Comparison of ENCODE assay signal across 9 cellular contexts in genomic region chr17:42568341-42569111, GRCh38. TPM values are rescaled to one million over a fixed set of nuclear protein-coding genes. Genes with fewer than 3 reads are reported as not detected.
DNase-seq lines count a peak whose midpoint lies in the region; ATAC-seq and TF ChIP-seq lines count a peak whose summit lies in the region.
"Had no signal": no experiment of that assay in that cellular context is flagged by ENCODE, and none has a peak within 500 bp of the region (broad histone marks: within the 10 kb centered on the region; RNA-seq: fewer than 3 reads in every experiment).

No MANE protein-coding gene starts in this region.

- peak overlapping the region; percentile 54 for H3K27ac Mint-ChIP-seq in activated CD8-positive, alpha-beta memory T cell treated with anti-CD3 and anti-CD28 coated beads, Interleukin-2, amount 10 ng/mL, durations not matched to agents 7 days and 5 days
- peak overlapping the region; percentile 58 for H3K27ac Mint-ChIP-seq in activated CD4-positive, alpha-beta memory T cell treated with anti-CD3 and anti-CD28 coated beads, Interleukin-2, amount 10 ng/mL, durations not matched to agents 7 days and 5 days
- peak overlapping the region in 3 of 6 donors; percentile 71 to 98 (median 74) for H3K27ac Mint-ChIP-seq in immature natural killer cell
- H3K27ac Mint-ChIP-seq in stimulated activated naive B cell treated with anti-CD40 and anti-IgM and Interleukin-4, amounts not matched to agents 10 μg/mL and 1 μg/mL and 100 μg/mL, for 72 hours = peak overlapping the region; percentile 81

- no peak for TF ChIP-seq POLR2A in lower leg skin (IDR thresholded peaks at IDR 0.05)

- TF ChIP-seq CTCF in lower leg skin (IDR thresholded peaks at IDR 0.05) = no peak

- no peak for DNase-seq in activated CD8-positive, alpha-beta memory T cell treated with anti-CD3 and anti-CD28 coated beads, Interleukin-2, amount 10 ng/mL, durations not matched to agents 7 days and 5 days
- no peak for DNase-seq in activated CD8-positive, alpha-beta memory T cell treated with anti-CD3 and anti-CD28 coated beads, Interleukin-2, amount 50 U/mL, for 4 hours
- no peak for DNase-seq in activated CD4-positive, alpha-beta memory T cell treated with anti-CD3 and anti-CD28 coated beads, Interleukin-2, amount 10 ng/mL, durations not matched to agents 7 days and 5 days
- DNase-seq in immature natural killer cell (no peak), lower leg skin (ENCODE audit: low spot score in 2 of 2) (no peak), hepatic stellate cell (ENCODE audit: low spot score) (no peak)
- no peak for DNase-seq in stimulated activated naive B cell treated with anti-CD40 and anti-IgM and Interleukin-4, amounts not matched to agents 10 μg/mL and 1 μg/mL and 100 μg/mL, for 72 hours
- no peak for DNase-seq in effector memory CD4-positive, alpha-beta T cell
- DNase-seq: stimulated activated CD4-positive, alpha-beta T cell treated with anti-CD3 and anti-CD28 coated beads, Interleukin-4, amount 100 ng/mL, for 1 hour had no signal

- peaks cover 14% of the 10 kb centered on the region for H3K4me1 ChIP-seq in effector memory CD4-positive, alpha-beta T cell (ENCODE audit: control insufficient read depth, insufficient read depth, low read length, poor library complexity, severe bottlenecking)

- H3K4me3 ChIP-seq in lower leg skin (ENCODE audit: low read depth, poor library complexity, severe bottlenecking) = no peak overlapping the region
- H3K4me3 ChIP-seq in effector memory CD4-positive, alpha-beta T cell (ENCODE audit: insufficient read depth, low read depth, low read length, poor library complexity, severe bottlenecking) = no peak overlapping the region

- POLR2A ChIA-PET in activated CD4-positive, alpha-beta memory T cell treated with anti-CD3 and anti-CD28 coated beads, Interleukin-2, amount 10 ng/mL, durations not matched to agents 7 days and 5 days (lab: Charles Lee) = interaction anchor here (1.2 to 7.7 kb wide), 3 partner anchors 9 to 32 kb away, joined by 8 to 109 read pairs (median 23); partner anchors contain the start of genes NAGLU and PSMC3IP

- no peaks in the 10 kb centered on the region for H3K9me3 Mint-ChIP-seq in activated CD8-positive, alpha-beta memory T cell treated with anti-CD3 and anti-CD28 coated beads, Interleukin-2, amount 10 ng/mL, durations not matched to agents 7 days and 5 days (ENCODE audit: low read depth)
- no peaks in the 10 kb centered on the region for H3K9me3 Mint-ChIP-seq in activated CD4-positive, alpha-beta memory T cell treated with anti-CD3 and anti-CD28 coated beads, Interleukin-2, amount 10 ng/mL, durations not matched to agents 7 days and 5 days
- no peaks in the 10 kb centered on the region for H3K9me3 Mint-ChIP-seq in immature natural killer cell
- no peaks in the 10 kb centered on the region for H3K9me3 Mint-ChIP-seq in stimulated activated naive B cell treated with anti-CD40 and anti-IgM and Interleukin-4, amounts not matched to agents 10 μg/mL and 1 μg/mL and 100 μg/mL, for 72 hours

- H3K36me3 ChIP-seq in effector memory CD4-positive, alpha-beta T cell (ENCODE audit: control insufficient read depth, insufficient read depth, low read length) = peaks cover 61% of the 10 kb centered on the region

- 87 to 88% methylated on average over 14 of the region's 14 CpGs for WGBS in lower leg skin, 2 donors

- peaks cover 59% of the 10 kb centered on the region for H3K4me1 Mint-ChIP-seq in activated CD8-positive, alpha-beta memory T cell treated with anti-CD3 and anti-CD28 coated beads, Interleukin-2, amount 10 ng/mL, durations not matched to agents 7 days and 5 days
- H3K4me1 Mint-ChIP-seq in activated CD4-positive, alpha-beta memory T cell treated with anti-CD3 and anti-CD28 coated beads, Interleukin-2, amount 10 ng/mL, durations not matched to agents 7 days and 5 days = peaks cover 56% of the 10 kb centered on the region
- H3K4me1 Mint-ChIP-seq in immature natural killer cell = peaks cover 35 to 41% of the 10 kb centered on the region in 2 donors
- H3K4me1 Mint-ChIP-seq in stimulated activated naive B cell treated with anti-CD40 and anti-IgM and Interleukin-4, amounts not matched to agents 10 μg/mL and 1 μg/mL and 100 μg/mL, for 72 hours = peaks cover 31 to 54% of the 10 kb centered on the region in 2 donors

- no peaks in the 10 kb centered on the region for H3K9me3 ChIP-seq in effector memory CD4-positive, alpha-beta T cell (ENCODE audit: control insufficient read depth, low read length)

- CTCF ChIA-PET in activated CD8-positive, alpha-beta memory T cell treated with anti-CD3 and anti-CD28 coated beads, Interleukin-2, amount 10 ng/mL, durations not matched to agents 7 days and 5 days (lab: Charles Lee) = interaction anchor here (1.1 to 6.7 kb wide), 5 partner anchors 9 to 40 kb away, joined by 3 to 62 read pairs (median 5); partner anchors contain the start of gene PSMC3IP
- CTCF ChIA-PET in activated CD4-positive, alpha-beta memory T cell treated with anti-CD3 and anti-CD28 coated beads, Interleukin-2, amount 10 ng/mL, durations not matched to agents 7 days and 5 days (lab: Charles Lee) = interaction anchor here (3.8 kb wide), 1 partner anchor 9 kb away, joined by 37 read pairs; the partner anchor contains the start of gene PSMC3IP

- no peaks in the 10 kb centered on the region for H3K27me3 Mint-ChIP-seq in activated CD8-positive, alpha-beta memory T cell treated with anti-CD3 and anti-CD28 coated beads, Interleukin-2, amount 10 ng/mL, durations not matched to agents 7 days and 5 days
- no peaks in the 10 kb centered on the region for H3K27me3 Mint-ChIP-seq in activated CD4-positive, alpha-beta memory T cell treated with anti-CD3 and anti-CD28 coated beads, Interleukin-2, amount 10 ng/mL, durations not matched to agents 7 days and 5 days
- peaks cover 8 to 17% (median 11%) of the 10 kb centered on the region in 3 donors for H3K27me3 Mint-ChIP-seq in immature natural killer cell (ENCODE audit: low read depth in 3 of 3)
- H3K27me3 Mint-ChIP-seq in stimulated activated naive B cell treated with anti-CD40 and anti-IgM and Interleukin-4, amounts not matched to agents 10 μg/mL and 1 μg/mL and 100 μg/mL, for 72 hours = no peaks in the 10 kb centered on the region

- H3K4me3 Mint-ChIP-seq in activated CD8-positive, alpha-beta memory T cell treated with anti-CD3 and anti-CD28 coated beads, Interleukin-2, amount 10 ng/mL, durations not matched to agents 7 days and 5 days = peak overlapping the region; percentile 94
- H3K4me3 Mint-ChIP-seq in activated CD4-positive, alpha-beta memory T cell treated with anti-CD3 and anti-CD28 coated beads, Interleukin-2, amount 10 ng/mL, durations not matched to agents 7 days and 5 days = peak overlapping the region; percentile 92
- peak overlapping the region; percentile 32 to 98 (median 56) for H3K4me3 Mint-ChIP-seq in immature natural killer cell
- H3K4me3 Mint-ChIP-seq in stimulated activated naive B cell treated with anti-CD40 and anti-IgM and Interleukin-4, amounts not matched to agents 10 μg/mL and 1 μg/mL and 100 μg/mL, for 72 hours = peak overlapping the region; percentile 97 to 98

- ATAC-seq in activated CD8-positive, alpha-beta memory T cell treated with anti-CD3 and anti-CD28 coated beads, Interleukin-2, amount 10 ng/mL, durations not matched to agents 7 days and 5 days = no peak
- no peak for ATAC-seq in stimulated activated naive B cell treated with anti-CD40 and anti-IgM and Interleukin-4, amounts not matched to agents 10 μg/mL and 1 μg/mL and 100 μg/mL, for 72 hours (replicated peaks)

- intact Hi-C loops in lower leg skin (cut with DNase I; ENCODE audit: low total_unique reads) = no loop called here

- H3K36me3 Mint-ChIP-seq in activated CD8-positive, alpha-beta memory T cell treated with anti-CD3 and anti-CD28 coated beads, Interleukin-2, amount 10 ng/mL, durations not matched to agents 7 days and 5 days = peaks cover 54% of the 10 kb centered on the region
- H3K36me3 Mint-ChIP-seq in activated CD4-positive, alpha-beta memory T cell treated with anti-CD3 and anti-CD28 coated beads, Interleukin-2, amount 10 ng/mL, durations not matched to agents 7 days and 5 days (ENCODE audit: low read depth) = peaks cover 70% of the 10 kb centered on the region
- H3K36me3 Mint-ChIP-seq in immature natural killer cell = peaks cover 9 to 28% (median 12%) of the 10 kb centered on the region in 3 donors
- peaks cover 44 to 62% of the 10 kb centered on the region in 2 donors for H3K36me3 Mint-ChIP-seq in stimulated activated naive B cell treated with anti-CD40 and anti-IgM and Interleukin-4, amounts not matched to agents 10 μg/mL and 1 μg/mL and 100 μg/mL, for 72 hours

- H3K27me3 ChIP-seq in effector memory CD4-positive, alpha-beta T cell (replicated peaks; ENCODE audit: control insufficient read depth, insufficient read depth, low read length, poor library complexity, severe bottlenecking) = no peaks in the 10 kb centered on the region

- no peak overlapping the region for H3K27ac ChIP-seq in effector memory CD4-positive, alpha-beta T cell (ENCODE audit: insufficient read depth, low read length, poor library complexity, severe bottlenecking)

RNA-seq across cellular contexts. Expression of gene MLX, which starts 1.6 kb away (rescaled TPM):
- total RNA-seq in activated CD8-positive, alpha-beta memory T cell treated with anti-CD3 and anti-CD28 coated beads, Interleukin-2, amount 10 ng/mL, durations not matched to agents 7 days and 5 days = 10 to 100 TPM; 54.8 to 60.4 TPM
- 10 to 100 TPM; 52.2 to 53.8 TPM for total RNA-seq in activated CD4-positive, alpha-beta memory T cell treated with anti-CD3 and anti-CD28 coated beads, Interleukin-2, amount 10 ng/mL, durations not matched to agents 7 days and 5 days
- polyA plus RNA-seq in immature natural killer cell = 10 to 100 TPM; 25.0 to 41.0 (median 30.5) TPM
- total RNA-seq in lower leg skin = 10 to 100 TPM; 37.8 to 43.2 (median 39.3) TPM

RNA-seq across cellular contexts. Expression of gene COASY, which starts 6.6 kb away (rescaled TPM):
- 100 to 1,000 TPM in 1 of 2 experiments, 10 to 100 TPM in 1; 95.9 to 108 TPM for total RNA-seq in activated CD8-positive, alpha-beta memory T cell treated with anti-CD3 and anti-CD28 coated beads, Interleukin-2, amount 10 ng/mL, durations not matched to agents 7 days and 5 days
- total RNA-seq in activated CD4-positive, alpha-beta memory T cell treated with anti-CD3 and anti-CD28 coated beads, Interleukin-2, amount 10 ng/mL, durations not matched to agents 7 days and 5 days = 10 to 100 TPM; 80.1 to 84.3 TPM
- polyA plus RNA-seq in immature natural killer cell = 100 to 1,000 TPM in 1 of 3 donors, 10 to 100 TPM in 2; 54.1 to 136 (median 72.5) TPM
- 10 to 100 TPM; 32.4 to 49.5 (median 41.7) TPM for total RNA-seq in lower leg skin

RNA-seq across cellular contexts. Expression of gene PSMC3IP, which starts 9.0 kb away (rescaled TPM):
- 10 to 100 TPM; 24.4 to 25.5 TPM for total RNA-seq in activated CD8-positive, alpha-beta memory T cell treated with anti-CD3 and anti-CD28 coated beads, Interleukin-2, amount 10 ng/mL, durations not matched to agents 7 days and 5 days
- 10 to 100 TPM; 14.7 to 16.1 TPM for total RNA-seq in activated CD4-positive, alpha-beta memory T cell treated with anti-CD3 and anti-CD28 coated beads, Interleukin-2, amount 10 ng/mL, durations not matched to agents 7 days and 5 days
- polyA plus RNA-seq in immature natural killer cell = 1 to 10 TPM in 2 of 3 donors, under 1 TPM in 1; 0.91 to 3.0 (median 1.5) TPM
- total RNA-seq in lower leg skin = 1 to 10 TPM in 2 of 4 donors, under 1 TPM in 2; 0.67 to 3.6 (median 1.8) TPM

RNA-seq across cellular contexts. Expression of gene HSD17B1, which starts 15.8 kb away (rescaled TPM):
- 1 to 10 TPM in 1 of 2 experiments, under 1 TPM in 1; 0.70 to 1.1 TPM for total RNA-seq in activated CD8-positive, alpha-beta memory T cell treated with anti-CD3 and anti-CD28 coated beads, Interleukin-2, amount 10 ng/mL, durations not matched to agents 7 days and 5 days
- total RNA-seq in activated CD4-positive, alpha-beta memory T cell treated with anti-CD3 and anti-CD28 coated beads, Interleukin-2, amount 10 ng/mL, durations not matched to agents 7 days and 5 days = under 1 TPM; 0.73 to 0.76 TPM
- polyA plus RNA-seq in immature natural killer cell = 1 to 10 TPM in 1 of 3 donors, under 1 TPM in 1, not detected in 1; 0.99 to 1.9 TPM
- total RNA-seq in lower leg skin = 1 to 10 TPM; 2.3 to 6.6 (median 4.6) TPM

RNA-seq across cellular contexts. Expression of gene NAGLU, which starts 32.5 kb away (rescaled TPM):
- 10 to 100 TPM; 18.2 to 19.4 TPM for total RNA-seq in activated CD8-positive, alpha-beta memory T cell treated with anti-CD3 and anti-CD28 coated beads, Interleukin-2, amount 10 ng/mL, durations not matched to agents 7 days and 5 days
- 10 to 100 TPM; 15.9 to 17.5 TPM for total RNA-seq in activated CD4-positive, alpha-beta memory T cell treated with anti-CD3 and anti-CD28 coated beads, Interleukin-2, amount 10 ng/mL, durations not matched to agents 7 days and 5 days
- polyA plus RNA-seq in immature natural killer cell = 10 to 100 TPM; 28.1 to 43.5 (median 33.6) TPM
- 10 to 100 TPM; 32.9 to 50.5 (median 36.7) TPM for total RNA-seq in lower leg skin
